ENCODE assay signal across 1 cellular context in genomic region chr19:35265126-35265995, GRCh38.
TF ChIP-seq lines count a peak whose summit lies in the region.

No MANE protein-coding gene starts in this region.

TF ChIP-seq in HepG2, 621 proteins besides CTCF, POLR2A, EP300 and RAD21:
- TF ChIP-seq ZNF333 (CRISPR knock-in tag; IDR thresholded peaks at IDR 0.05; ENCODE audit: borderline replicate concordance) (no peak), AGO2 (optimal IDR thresholded peaks at IDR 0.05; ENCODE audit: low read depth, low read length) (peak; percentile 56), ZNF7 (CRISPR knock-in tag; IDR thresholded peaks at IDR 0.05) (no peak), HNRNPUL1 (IDR thresholded peaks at IDR 0.05; ENCODE audit: low read depth, low read length) (no peak), PRPF4 (IDR thresholded peaks at IDR 0.05; ENCODE audit: low read depth, low read length, poor library complexity, severe bottlenecking) (no peak), ZNF766 (CRISPR knock-in tag; IDR thresholded peaks at IDR 0.05; ENCODE audit: borderline replicate concordance) (no peak), REST (IDR thresholded peaks at IDR 0.05; ENCODE audit: borderline replicate concordance in 1 of 2, low read depth in 1 of 2, low read length in 2 of 2) (no peak), ZNF343 (CRISPR knock-in tag; IDR thresholded peaks at IDR 0.05) (no peak), ZNF564 (CRISPR knock-in tag; IDR thresholded peaks at IDR 0.05) (no peak), EEA1 (CRISPR knock-in tag; IDR thresholded peaks at IDR 0.05; ENCODE audit: borderline replicate concordance) (no peak), ZNF619 (CRISPR knock-in tag; IDR thresholded peaks at IDR 0.05) (no peak), MXI1 (IDR thresholded peaks at IDR 0.05; ENCODE audit: borderline replicate concordance, low read depth, low read length) (no peak), POLR2G (IDR thresholded peaks at IDR 0.05; ENCODE audit: low read depth, low read length) (peak; percentile 24; the same call in 1 of the 2 replicates), POLR2AphosphoS5 (IDR thresholded peaks at IDR 0.05; ENCODE audit: low read depth, low read length) (peak; percentile 49; the same call in 1 of the 2 replicates), FOSL1 (CRISPR knock-in tag; IDR thresholded peaks at IDR 0.05; ENCODE audit: borderline replicate concordance) (no peak), ZNF629 (CRISPR knock-in tag; conservative IDR thresholded peaks at IDR 0.05) (0 out of 2 replicates have a peak, but pooled peaks have one; percentile 38), REPIN1 (CRISPR knock-in tag; IDR thresholded peaks at IDR 0.05; ENCODE audit: borderline replicate concordance, low read depth) (0 out of 2 replicates have a peak, but pooled peaks have one; percentile 11), ZEB1 (IDR thresholded peaks at IDR 0.05; ENCODE audit: insufficient replicate concordance, low read depth) (no peak), AGO1 (IDR thresholded peaks at IDR 0.05; ENCODE audit: low read depth, low read length, poor library complexity, severe bottlenecking) (peak; percentile 55), RBM22 (optimal IDR thresholded peaks at IDR 0.05; ENCODE audit: low read length) (no peak), TOE1 (CRISPR knock-in tag; IDR thresholded peaks at IDR 0.05) (no peak), ZNF589 (CRISPR knock-in tag; conservative IDR thresholded peaks at IDR 0.05) (no peak), FOXK2 (IDR thresholded peaks at IDR 0.05) (no peak), BORCS8-MEF2B (CRISPR knock-in tag; IDR thresholded peaks at IDR 0.05) (no peak), HNRNPH1 (optimal IDR thresholded peaks at IDR 0.05; ENCODE audit: low read depth, low read length) (no peak), NPAS2 (CRISPR knock-in tag; IDR thresholded peaks at IDR 0.05; ENCODE audit: borderline replicate concordance) (no peak), AKAP8 (CRISPR knock-in tag; IDR thresholded peaks at IDR 0.05) (peak; percentile 22; the same call in 1 of the 2 replicates), NR1H2 (CRISPR knock-in tag; IDR thresholded peaks at IDR 0.05; ENCODE audit: borderline replicate concordance, low read depth) (no peak), NONO (IDR thresholded peaks at IDR 0.05) (no peak), NONO (CRISPR knock-in tag; conservative IDR thresholded peaks at IDR 0.05) (0 out of 2 replicates have a peak, but pooled peaks have one; percentile 14)
- TF ChIP-seq, protein P1, sequence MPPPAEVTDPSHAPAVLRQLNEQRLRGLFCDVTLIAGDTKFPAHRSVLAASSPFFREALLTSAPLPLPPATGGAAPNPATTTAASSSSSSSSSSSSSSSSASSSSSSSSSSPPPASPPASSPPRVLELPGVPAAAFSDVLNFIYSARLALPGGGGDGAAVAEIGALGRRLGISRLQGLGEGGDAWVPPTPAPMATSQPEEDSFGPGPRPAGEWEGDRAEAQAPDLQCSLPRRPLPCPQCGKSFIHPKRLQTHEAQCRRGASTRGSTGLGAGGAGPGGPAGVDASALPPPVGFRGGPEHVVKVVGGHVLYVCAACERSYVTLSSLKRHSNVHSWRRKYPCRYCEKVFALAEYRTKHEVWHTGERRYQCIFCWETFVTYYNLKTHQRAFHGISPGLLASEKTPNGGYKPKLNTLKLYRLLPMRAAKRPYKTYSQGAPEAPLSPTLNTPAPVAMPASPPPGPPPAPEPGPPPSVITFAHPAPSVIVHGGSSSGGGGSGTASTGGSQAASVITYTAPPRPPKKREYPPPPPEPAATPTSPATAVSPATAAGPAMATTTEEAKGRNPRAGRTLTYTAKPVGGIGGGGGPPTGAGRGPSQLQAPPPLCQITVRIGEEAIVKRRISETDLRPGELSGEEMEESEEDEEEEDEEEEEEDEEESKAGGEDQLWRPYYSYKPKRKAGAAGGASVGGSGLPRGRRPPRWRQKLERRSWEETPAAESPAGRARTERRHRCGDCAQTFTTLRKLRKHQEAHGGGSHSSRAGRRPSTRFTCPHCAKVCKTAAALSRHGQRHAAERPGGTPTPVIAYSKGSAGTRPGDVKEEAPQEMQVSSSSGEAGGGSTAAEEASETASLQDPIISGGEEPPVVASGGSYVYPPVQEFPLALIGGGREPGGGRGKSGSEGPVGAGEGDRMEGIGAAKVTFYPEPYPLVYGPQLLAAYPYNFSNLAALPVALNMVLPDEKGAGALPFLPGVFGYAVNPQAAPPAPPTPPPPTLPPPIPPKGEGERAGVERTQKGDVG (CRISPR knock-in tag; IDR thresholded peaks at IDR 0.05; ENCODE audit: borderline replicate concordance), result no peak
- TF ChIP-seq, protein P2, sequence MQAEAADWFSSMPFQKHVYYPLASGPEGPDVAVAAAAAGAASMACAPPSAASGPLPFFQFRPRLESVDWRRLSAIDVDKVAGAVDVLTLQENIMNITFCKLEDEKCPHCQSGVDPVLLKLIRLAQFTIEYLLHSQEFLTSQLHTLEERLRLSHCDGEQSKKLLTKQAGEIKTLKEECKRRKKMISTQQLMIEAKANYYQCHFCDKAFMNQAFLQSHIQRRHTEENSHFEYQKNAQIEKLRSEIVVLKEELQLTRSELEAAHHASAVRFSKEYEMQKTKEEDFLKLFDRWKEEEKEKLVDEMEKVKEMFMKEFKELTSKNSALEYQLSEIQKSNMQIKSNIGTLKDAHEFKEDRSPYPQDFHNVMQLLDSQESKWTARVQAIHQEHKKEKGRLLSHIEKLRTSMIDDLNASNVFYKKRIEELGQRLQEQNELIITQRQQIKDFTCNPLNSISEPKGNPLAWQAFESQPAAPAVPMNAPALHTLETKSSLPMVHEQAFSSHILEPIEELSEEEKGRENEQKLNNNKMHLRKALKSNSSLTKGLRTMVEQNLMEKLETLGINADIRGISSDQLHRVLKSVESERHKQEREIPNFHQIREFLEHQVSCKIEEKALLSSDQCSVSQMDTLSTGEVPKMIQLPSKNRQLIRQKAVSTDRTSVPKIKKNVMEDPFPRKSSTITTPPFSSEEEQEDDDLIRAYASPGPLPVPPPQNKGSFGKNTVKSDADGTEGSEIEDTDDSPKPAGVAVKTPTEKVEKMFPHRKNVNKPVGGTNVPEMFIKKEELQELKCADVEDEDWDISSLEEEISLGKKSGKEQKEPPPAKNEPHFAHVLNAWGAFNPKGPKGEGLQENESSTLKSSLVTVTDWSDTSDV (CRISPR knock-in tag; IDR thresholded peaks at IDR 0.05), result no peak
